Comparison of ENCODE assay signal across 13 cellular contexts in genomic region chr10:46020344-46020656, GRCh38. TPM values are rescaled to one million over a fixed set of nuclear protein-coding genes. Genes with fewer than 3 reads are reported as not detected.
A peak's percentile ranks its signal among the peaks of the same experiment; 100 is the strongest.
DNase-seq lines count a peak whose midpoint lies in the region; ATAC-seq and TF ChIP-seq lines count a peak whose summit lies in the region.
"Had no signal": no experiment of that assay in that cellular context is flagged by ENCODE, and none has a peak within 500 bp of the region (broad histone marks: within the 10 kb centered on the region; RNA-seq: fewer than 3 reads in every experiment).

No MANE protein-coding gene starts in this region.

- H3K27me3 ChIP-seq in psoas muscle (ENCODE audit: insufficient read depth in 3 of 3, low read length in 2 of 3): no peaks in the 10 kb centered on the region

- H3K4me1 ChIP-seq in psoas muscle: peaks cover 91% of the 10 kb centered on the region

- H3K9me3 ChIP-seq in psoas muscle: no peaks in the 10 kb centered on the region

- ATAC-seq in activated T-helper 17 cell treated with anti-CD3 and anti-CD28 coated beads, Interleukin-2, amount 50 U/mL, for 72 hours (replicated peaks): no peak
- ATAC-seq in left ventricle myocardium superior: peak; percentile 56
- no peak for ATAC-seq in psoas muscle
- no peak for ATAC-seq in WTC11

- H3K4me3 ChIP-seq in psoas muscle: peak overlapping the region; percentile 81
- H3K4me3 ChIP-seq in lower leg skin (ENCODE audit: low read depth, poor library complexity, severe bottlenecking): no peak overlapping the region

- no TSS peak for BruUV-seq in Calu3 (replicated peaks; lab: Mats Ljungman, UMichigan)

- H3K4me3 Mint-ChIP-seq in Calu3 (ENCODE audit: low read depth, unreplicated experiment): no peak overlapping the region
- no peak overlapping the region for H3K4me3 Mint-ChIP-seq in activated T-helper 17 cell treated with anti-CD3 and anti-CD28 coated beads, Interleukin-2, amount 50 U/mL, for 72 hours
- H3K4me3 Mint-ChIP-seq in WTC11: no peak overlapping the region

- H3K27ac Mint-ChIP-seq in Calu3 (ENCODE audit: unreplicated experiment) (peak overlapping the region; percentile 34), WTC11 (no peak overlapping the region)
- peak overlapping the region; percentile 81 for H3K27ac Mint-ChIP-seq in activated T-helper 17 cell treated with anti-CD3 and anti-CD28 coated beads, Interleukin-2, amount 50 U/mL, for 72 hours
- H3K27ac Mint-ChIP-seq: T-helper 2 cell treated with Interferon-gamma antibody and Interleukin-4, amounts not matched to agents 5 μg/mL and 100 μg/mL, for 36 hours had no signal

- H3K9me3 Mint-ChIP-seq in Calu3 (ENCODE audit: low read depth, unreplicated experiment): no peaks in the 10 kb centered on the region
- no peaks in the 10 kb centered on the region for H3K9me3 Mint-ChIP-seq in activated T-helper 17 cell treated with anti-CD3 and anti-CD28 coated beads, Interleukin-2, amount 50 U/mL, for 72 hours
- H3K9me3 Mint-ChIP-seq in WTC11: no peaks in the 10 kb centered on the region
- H3K9me3 Mint-ChIP-seq: CD8-positive, alpha-beta memory T cell; T-helper 2 cell treated with Interferon-gamma antibody and Interleukin-4, amounts not matched to agents 5 μg/mL and 100 μg/mL, for 36 hours had no signal

- DNase-seq in Calu3 (no peak), left ventricle myocardium superior (no peak), psoas muscle (no peak), lower leg skin (ENCODE audit: low spot score in 2 of 2) (no peak), WTC11 (ENCODE audit: low spot score) (no peak), DMS153 (lab: John Stamatoyannopoulos, UW) (no peak), NCI-H1105 treated with DMSO at 0.1 percent for 48 hours (lab: John Stamatoyannopoulos, UW) (no peak)
- DNase-seq: activated CD8-positive, alpha-beta memory T cell treated with anti-CD3 and anti-CD28 coated beads, Interleukin-2, amount 50 U/mL, for 4 hours had no signal

- H3K36me3 ChIP-seq in psoas muscle (ENCODE audit: insufficient read depth in 1 of 2, low read depth in 1 of 2): peaks cover 8 to 12% of the 10 kb centered on the region in 2 donors

- no peak for TF ChIP-seq POLR2A in lower leg skin (IDR thresholded peaks at IDR 0.05)

- H3K4me1 Mint-ChIP-seq in Calu3 (ENCODE audit: low read depth, unreplicated experiment) (peaks cover 68% of the 10 kb centered on the region), WTC11 (peaks cover 38% of the 10 kb centered on the region)
- peaks cover 25% of the 10 kb centered on the region for H3K4me1 Mint-ChIP-seq in activated T-helper 17 cell treated with anti-CD3 and anti-CD28 coated beads, Interleukin-2, amount 50 U/mL, for 72 hours

- H3K36me3 Mint-ChIP-seq in Calu3 (ENCODE audit: insufficient read depth, unreplicated experiment) (peaks cover 18% of the 10 kb centered on the region), WTC11 (peaks cover 4% of the 10 kb centered on the region)
- peaks cover 29% of the 10 kb centered on the region for H3K36me3 Mint-ChIP-seq in activated T-helper 17 cell treated with anti-CD3 and anti-CD28 coated beads, Interleukin-2, amount 50 U/mL, for 72 hours (ENCODE audit: low read depth)

- intact Hi-C loops in Calu3 (cut with micrococcal nuclease; ENCODE audit: unreplicated experiment): no loop called here
- intact Hi-C loops in left ventricle myocardium superior (cut with micrococcal nuclease): no loop called here
- intact Hi-C loops in psoas muscle (cut with DNase I): no loop called here
- intact Hi-C loops in lower leg skin (cut with DNase I; ENCODE audit: low total_unique reads): no loop called here

- peak overlapping the region; percentile 63 for H3K27ac ChIP-seq in psoas muscle

- CTCF ChIA-PET in Calu3 (lab: Charles Lee): no interaction called here
- CTCF ChIA-PET in WTC11 (lab: Charles Lee): interaction anchor here (0.7 to 1.8 kb wide), 3 partner anchors 8 to 209 kb away, joined by 3 to 9 read pairs (median 5); partner anchors contain the start of gene NCOA4

- H3K27me3 Mint-ChIP-seq in Calu3 (ENCODE audit: unreplicated experiment) (no peaks in the 10 kb centered on the region), WTC11 (ENCODE audit: low read depth) (no peaks in the 10 kb centered on the region)
- H3K27me3 Mint-ChIP-seq in activated T-helper 17 cell treated with anti-CD3 and anti-CD28 coated beads, Interleukin-2, amount 50 U/mL, for 72 hours: no peaks in the 10 kb centered on the region
- H3K27me3 Mint-ChIP-seq: CD8-positive, alpha-beta memory T cell had no signal

- POLR2A ChIA-PET in WTC11 (lab: Charles Lee): no interaction called here

- no peak for TF ChIP-seq CTCF in Calu3 (IDR thresholded peaks at IDR 0.05; ENCODE audit: unreplicated experiment)
- TF ChIP-seq CTCF in psoas muscle (IDR thresholded peaks at IDR 0.05): no peak
- TF ChIP-seq CTCF in lower leg skin (IDR thresholded peaks at IDR 0.05): no peak
- no peak for TF ChIP-seq CTCF in WTC11 (IDR thresholded peaks at IDR 0.05)

- WGBS in psoas muscle, 3 donors: 42 to 58% (median 51%) methylated on average over 3 of the region's 3 CpGs
- 91 to 94% methylated on average over 3 of the region's 3 CpGs for WGBS in lower leg skin, 2 donors

TF ChIP-seq in WTC11, 78 proteins besides CTCF, POLR2A, EP300 and RAD21 (continues in another document):
- no peak for TF ChIP-seq ATF6 (CRISPR knock-in tag; IDR thresholded peaks at IDR 0.05)
- TF ChIP-seq ZNF425 (CRISPR knock-in tag; conservative IDR thresholded peaks at IDR 0.05): no peak
- no peak for TF ChIP-seq ZNF396 (CRISPR knock-in tag; IDR thresholded peaks at IDR 0.05; ENCODE audit: borderline replicate concordance)
- TF ChIP-seq ZNF219 (CRISPR knock-in tag; IDR thresholded peaks at IDR 0.05; ENCODE audit: borderline replicate concordance): no peak

RNA-seq across cellular contexts. Expression of gene NCOA4, which starts 10.1 kb away (rescaled TPM):
- total RNA-seq in Calu3 (2022) (77.3 and 81.9 TPM in 2 replicates), left ventricle myocardium superior (333 TPM), psoas muscle (100 to 1,000 TPM; 129 to 165 (median 142) TPM), lower leg skin (100 to 1,000 TPM; 108 to 176 (median 145) TPM), WTC11 (2021) (64.6 to 69.4 TPM (median 64.7 TPM) in 3 replicates)
- total RNA-seq in activated T-helper 17 cell treated with anti-CD3 and anti-CD28 coated beads, Interleukin-2, amount 50 U/mL, for 72 hours: 100 to 1,000 TPM in 1 of 2 donors, 10 to 100 TPM in 1; 74.0 to 114 TPM
- 100 to 1,000 TPM in 1 of 3 donors, 10 to 100 TPM in 2; 63.3 to 131 (median 75.2) TPM for polyA plus RNA-seq in psoas muscle

RNA-seq across cellular contexts. Expression of gene MSMB, which starts 25.8 kb away (rescaled TPM):
- 2.4 and 7.4 TPM in 2 replicates for total RNA-seq in Calu3 (2022)
- not detected for total RNA-seq in activated T-helper 17 cell treated with anti-CD3 and anti-CD28 coated beads, Interleukin-2, amount 50 U/mL, for 72 hours
- total RNA-seq in left ventricle myocardium superior: not detected
- total RNA-seq in psoas muscle: not detected
- not detected for polyA plus RNA-seq in psoas muscle
- 10 to 100 TPM in 2 of 4 donors, 1 to 10 TPM in 2; 5.5 to 46.7 (median 10.5) TPM for total RNA-seq in lower leg skin
- total RNA-seq in WTC11 (2021): not detected in 3 replicates
- total RNA-seq: CD8-positive, alpha-beta memory T cell; left lobe of liver; renal cortical epithelial cell had no signal
- polyA plus RNA-seq: CD8-positive, alpha-beta memory T cell had no signal

RNA-seq across cellular contexts. Expression of gene TIMM23, which starts 48.0 kb away (rescaled TPM):
- total RNA-seq in Calu3 (2022): 72.2 and 78.6 TPM in 2 replicates
- total RNA-seq in activated T-helper 17 cell treated with anti-CD3 and anti-CD28 coated beads, Interleukin-2, amount 50 U/mL, for 72 hours: 10 to 100 TPM; 32.0 to 86.0 TPM
- total RNA-seq in left ventricle myocardium superior: 89.7 TPM
- 100 to 1,000 TPM in 1 of 4 donors, 10 to 100 TPM in 3; 82.9 to 101 (median 90.2) TPM for total RNA-seq in psoas muscle
- polyA plus RNA-seq in psoas muscle: 100 to 1,000 TPM; 118 to 134 (median 122) TPM
- 10 to 100 TPM; 40.4 to 67.5 (median 55.9) TPM for total RNA-seq in lower leg skin
- 84.8 to 99.0 TPM (median 86.8 TPM) in 3 replicates for total RNA-seq in WTC11 (2021)
